1 cellular context compared by ENCODE assay signal in genomic region chr12:123599310-123599709, GRCh38.
TF ChIP-seq lines count a peak whose summit lies in the region.

No MANE protein-coding gene starts in this region.

TF ChIP-seq in GM12878, 131 proteins besides CTCF, POLR2A, EP300 and RAD21:
- TF ChIP-seq TCF3 (IDR thresholded peaks at IDR 0.05; ENCODE audit: borderline replicate concordance, insufficient read depth, low read depth, low read length), result no peak
- TF ChIP-seq SP1 (IDR thresholded peaks at IDR 0.05; ENCODE audit: low read depth, low read length), result no peak
- TF ChIP-seq BMI1 (IDR thresholded peaks at IDR 0.05; ENCODE audit: borderline replicate concordance), result no peak
- no peak for TF ChIP-seq E4F1 (IDR thresholded peaks at IDR 0.05; ENCODE audit: borderline replicate concordance, partially characterized antibody)
- TF ChIP-seq BCLAF1 (IDR thresholded peaks at IDR 0.05), result no peak
- TF ChIP-seq ZBTB4 (CRISPR knock-in tag; IDR thresholded peaks at IDR 0.05), result no peak
- TF ChIP-seq RUNX3 (IDR thresholded peaks at IDR 0.05; ENCODE audit: low read length), result no peak
- no peak for TF ChIP-seq MXI1 (IDR thresholded peaks at IDR 0.05; ENCODE audit: low read depth, low read length)
- no peak for TF ChIP-seq SREBF2 (IDR thresholded peaks at IDR 0.05; ENCODE audit: low read length)
- no peak for TF ChIP-seq TCF12 (IDR thresholded peaks at IDR 0.05; ENCODE audit: low read depth, low read length)
- no peak for TF ChIP-seq POLR2AphosphoS5 (IDR thresholded peaks at IDR 0.05; ENCODE audit: low read length)
